ENCODE assay signal across 8 cellular contexts in the genomic region with DNA sequence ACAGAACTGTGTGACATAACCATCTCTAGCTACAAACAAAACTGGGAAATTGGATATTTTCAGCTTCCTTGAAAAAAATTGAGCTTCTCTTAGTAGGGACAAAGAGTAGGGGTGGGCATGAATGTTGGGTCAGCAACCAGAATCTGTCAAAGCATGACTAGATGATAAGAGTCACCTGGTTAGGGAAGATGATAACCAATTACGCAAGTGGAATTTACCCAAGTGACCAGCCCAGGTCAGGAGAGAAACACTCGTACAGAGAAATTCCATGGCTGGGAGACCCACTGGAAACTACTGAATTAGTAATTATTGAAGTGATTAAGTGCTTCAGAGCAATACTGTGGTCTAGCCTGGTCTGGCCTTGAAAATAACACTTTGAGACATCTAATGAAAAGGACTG.
"Had no signal": no experiment of that assay in that cellular context is flagged by ENCODE, and none has a peak within 500 bp of the region (broad histone marks: within the 10 kb centered on the region; RNA-seq: fewer than 3 reads in every experiment).

No MANE protein-coding gene starts in this region.

- DNase-seq: IMR-90, KBM-7, KG1 had no signal

- H3K27ac ChIP-seq: HL-60 had no signal

- FAIRE-seq: HepG2, HTR-8/SVneo, K562 had no signal

- H3K4me3 Mint-ChIP-seq: IgD-negative memory B cell had no signal

- ATAC-seq: HepG2, K562 had no signal

- H3K27ac Mint-ChIP-seq: IgD-negative memory B cell had no signal

- H3K4me1 Mint-ChIP-seq: IgD-negative memory B cell had no signal

- H3K4me3 ChIP-seq: K562 had no signal
